In genomic region chr18:64663086-64663485, GRCh38 we compare ENCODE assay signal across 9 cellular contexts.
"Had no signal": no experiment of that assay in that cellular context is flagged by ENCODE, and none has a peak within 500 bp of the region (broad histone marks: within the 10 kb centered on the region; RNA-seq: fewer than 3 reads in every experiment).

No MANE protein-coding gene starts in this region.

- DNase-seq: GM23248, GOT3, H7, H9, HCEC 1CT, HFFc6 had no signal

- ATAC-seq: GM23338, HCT116 had no signal

- H3K9ac ChIP-seq: GM23248 had no signal

- H3K27ac ChIP-seq: GM23248 had no signal

- H3K36me3 ChIP-seq: HAP-1 had no signal

- H3K4me3 ChIP-seq: GM23248, GM23338, HAP-1 had no signal

- H3K4me1 ChIP-seq: HAP-1 had no signal

- H2AFZ ChIP-seq: GM23248 had no signal

- H3K9me3 ChIP-seq: HAP-1 had no signal

- H3K4me2 ChIP-seq: GM23338 had no signal
